20 cellular contexts compared by ENCODE assay signal in the genomic region with DNA sequence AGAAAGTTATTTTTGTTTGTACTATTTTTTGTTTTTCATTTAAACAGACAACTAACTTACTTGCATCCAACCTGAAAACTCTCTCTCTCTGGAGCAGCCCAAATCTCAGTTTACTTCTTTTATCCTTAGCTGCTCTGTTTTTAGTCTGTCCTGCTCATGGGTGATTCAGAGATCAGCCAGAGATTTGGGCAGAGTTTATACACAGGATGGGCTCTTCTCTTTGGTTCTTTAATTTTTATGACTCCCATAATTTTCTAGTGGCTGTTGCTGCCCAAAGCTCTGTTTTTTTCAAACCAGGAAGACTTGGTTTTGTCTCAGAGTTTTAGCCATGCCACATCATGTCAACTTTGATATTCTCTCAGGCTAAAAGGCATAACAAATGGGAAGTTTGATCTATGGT.
DNase-seq lines count a peak whose midpoint lies in the region; ATAC-seq and TF ChIP-seq lines count a peak whose summit lies in the region.
"Had no signal": no experiment of that assay in that cellular context is flagged by ENCODE, and none has a peak within 500 bp of the region (broad histone marks: within the 10 kb centered on the region; RNA-seq: fewer than 3 reads in every experiment).

No MANE protein-coding gene starts in this region.

- H2AFZ ChIP-seq in HCT116 (ENCODE audit: low read depth, low read length, poor library complexity, severe bottlenecking): peak overlapping the region; percentile 41
- H2AFZ ChIP-seq: GM23248 had no signal

- H3K27me3 ChIP-seq in HCT116 (ENCODE audit: insufficient read depth, low read length) (no peaks in the 10 kb centered on the region), A673 (replicated peaks; ENCODE audit: insufficient read depth, low read depth, low read length, poor library complexity) (peaks cover 4% of the 10 kb centered on the region)
- H3K27me3 ChIP-seq: BLaER1 had no signal

- no peak overlapping the region for H3K27ac ChIP-seq in HCT116 (ENCODE audit: low read depth, low read length)
- H3K27ac ChIP-seq in A673 (ENCODE audit: low read depth, low read length, poor library complexity, severe bottlenecking): no peak overlapping the region
- H3K27ac ChIP-seq: BLaER1, C4-2B, GM23248 had no signal

- H4K20me1 ChIP-seq in HCT116 (ENCODE audit: insufficient read depth): no peaks in the 10 kb centered on the region
- H4K20me1 ChIP-seq: BLaER1 had no signal

- no peak overlapping the region for H3K4me2 ChIP-seq in HCT116 (ENCODE audit: low read length)
- H3K4me2 ChIP-seq: BLaER1 had no signal

- no TSS peak for BruUV-seq in Calu3 (replicated peaks; lab: Mats Ljungman, UMichigan)
- no TSS peak for BruUV-seq in HCT116 (replicated peaks; lab: Mats Ljungman, UMichigan)
- BruUV-seq in A673 (replicated peaks; lab: Mats Ljungman, UMichigan): no TSS peak

- H3K9ac ChIP-seq in HCT116 (ENCODE audit: low read length): no peak overlapping the region
- H3K9ac ChIP-seq: BLaER1, GM23248 had no signal

- peaks cover 9 to 14% of the 10 kb centered on the region in 2 experiments; a peak in 3 of 4 replicates for H3K4me1 ChIP-seq in HCT116 (ENCODE audit: control insufficient read depth in 1 of 2, insufficient read depth in 2 of 2, low read length in 2 of 2)
- H3K4me1 ChIP-seq in A673 (ENCODE audit: insufficient read depth, low read length, poor library complexity, severe bottlenecking): no peaks in the 10 kb centered on the region
- H3K4me1 ChIP-seq: BLaER1 had no signal

- no peaks in the 10 kb centered on the region for H3K9me2 ChIP-seq in HCT116 (ENCODE audit: insufficient read depth)

- H3K27ac Mint-ChIP-seq in Calu3 (ENCODE audit: unreplicated experiment): peak overlapping the region; percentile 94
- H3K27ac Mint-ChIP-seq: B cell; CD4-positive, CD25-positive, alpha-beta regulatory T cell; CD8-positive, alpha-beta T cell had no signal

- CTCF ChIA-PET in Calu3 (lab: Charles Lee) (interaction anchor here (1.2 kb wide), 1 partner anchor 12 kb away, joined by 3 read pairs; no protein-coding TSS in a partner anchor), HCT116 (lab: Charles Lee) (no interaction called here), A673 (lab: Charles Lee) (no interaction called here)

- H3K4me3 Mint-ChIP-seq in Calu3 (ENCODE audit: low read depth, unreplicated experiment): no peak overlapping the region
- H3K4me3 Mint-ChIP-seq: B cell; CD4-positive, CD25-positive, alpha-beta regulatory T cell; CD8-positive, alpha-beta T cell had no signal

- H3K4me3 ChIP-seq in HCT116 (replicated peaks in 1 of 2; ENCODE audit: low read depth in 1 of 2, low read length in 2 of 2) (no peak overlapping the region), fibroblast of villous mesenchyme (ENCODE audit: low read depth, low read length) (no peak overlapping the region), A673 (ENCODE audit: low read depth, low read length, poor library complexity, severe bottlenecking) (no peak overlapping the region)
- H3K4me3 ChIP-seq: BLaER1, GM12878, GM23248 had no signal

- H3K36me3 Mint-ChIP-seq in Calu3 (ENCODE audit: insufficient read depth, unreplicated experiment): peaks cover 11% of the 10 kb centered on the region
- H3K36me3 Mint-ChIP-seq: CD4-positive, CD25-positive, alpha-beta regulatory T cell; CD8-positive, alpha-beta T cell had no signal

- TF ChIP-seq CTCF in Calu3 (IDR thresholded peaks at IDR 0.05; ENCODE audit: unreplicated experiment): no peak
- no peak for TF ChIP-seq CTCF in HCT116 (IDR thresholded peaks at IDR 0.05 in 2 of 3, conservative IDR thresholded peaks at IDR 0.05 in 1 of 3; ENCODE audit: borderline replicate concordance in 1 of 3, insufficient read depth in 1 of 3, low read depth in 2 of 3, low read length in 2 of 3)
- no peak for TF ChIP-seq CTCF in fibroblast of villous mesenchyme (IDR thresholded peaks at IDR 0.05; ENCODE audit: insufficient read depth, low read depth, low read length)
- TF ChIP-seq CTCF in A673 (conservative IDR thresholded peaks at IDR 0.05; ENCODE audit: low read depth, low read length): no peak

- H3K27me3 Mint-ChIP-seq in Calu3 (ENCODE audit: unreplicated experiment): no peaks in the 10 kb centered on the region

- RAD21 ChIA-PET in HCT116 (lab: Charles Lee; ENCODE audit: low non-redundant PET in 1 of 2, low total read pairs in 2 of 2, uncharacterized antibody in 2 of 2, unreplicated experiment in 2 of 2): no interaction called here

- TF ChIP-seq POLR2A in HCT116 (IDR thresholded peaks at IDR 0.05; ENCODE audit: borderline replicate concordance, extremely low read depth, insufficient read depth, insufficient read length): no peak

- H3K9me3 Mint-ChIP-seq in Calu3 (ENCODE audit: low read depth, unreplicated experiment): peaks cover 9% of the 10 kb centered on the region
- H3K9me3 Mint-ChIP-seq: CD8-positive, alpha-beta T cell had no signal

- TF ChIP-seq RAD21 in HCT116 (IDR thresholded peaks at IDR 0.05; ENCODE audit: low read depth): no peak

- ATAC-seq in HCT116 (no peak), GM18498 (IDR thresholded peaks at IDR 0.05; ENCODE audit: unreplicated experiment) (no peak), GM19328 (IDR thresholded peaks at IDR 0.05; ENCODE audit: unreplicated experiment) (no peak)
- ATAC-seq: CD8-positive, alpha-beta T cell; GM12878 had no signal

- peaks cover 38% of the 10 kb centered on the region for H3K4me1 Mint-ChIP-seq in Calu3 (ENCODE audit: low read depth, unreplicated experiment)
- H3K4me1 Mint-ChIP-seq: B cell had no signal

- POLR2A ChIA-PET in HCT116 (lab: Charles Lee) (no interaction called here), A673 (lab: Charles Lee; ENCODE audit: low non-redundant PET) (no interaction called here)

- intact Hi-C loops in Calu3 (cut with micrococcal nuclease; ENCODE audit: unreplicated experiment) (no loop called here), HCT116 (cut with micrococcal nuclease) (no loop called here), A673 (cut with micrococcal nuclease; ENCODE audit: unreplicated experiment) (no loop called here)

- no peaks in the 10 kb centered on the region for H3K9me3 ChIP-seq in HCT116 (ENCODE audit: control insufficient read depth in 1 of 2, insufficient read depth in 1 of 2, low read depth in 1 of 2, low read length in 2 of 2)
- no peaks in the 10 kb centered on the region for H3K9me3 ChIP-seq in A673 (ENCODE audit: low read depth, low read length, poor library complexity, severe bottlenecking)

- DNase-seq in Calu3 (no peak), HCT116 (ENCODE audit: low read depth, low spot score) (no peak), fibroblast of villous mesenchyme (ENCODE audit: low read depth) (peak; percentile 70), A673 (ENCODE audit: low spot score) (no peak)
- DNase-seq: Caco-2; CD4-positive, CD25-positive, alpha-beta regulatory T cell; CD8-positive, alpha-beta T cell; DMS 273 treated with DMSO at 0.1 percent for 48 hours; DMS79; EL; GDM1; GM23248; H7; HCEC 1CT had no signal

- H3K36me3 ChIP-seq in HCT116 (ENCODE audit: control insufficient read depth in 1 of 2, insufficient read depth in 2 of 2, low read length in 2 of 2) (no peaks in the 10 kb centered on the region), A673 (ENCODE audit: insufficient read depth, low read length, poor library complexity, severe bottlenecking) (no peaks in the 10 kb centered on the region)
- H3K36me3 ChIP-seq: BLaER1 had no signal

- no peaks in the 10 kb centered on the region for H3K79me2 ChIP-seq in HCT116 (ENCODE audit: insufficient read depth, low read length)

TF ChIP-seq in HCT116, 20 proteins besides CTCF, POLR2A, EP300 and RAD21:
- TF ChIP-seq EZH2 (IDR thresholded peaks at IDR 0.05) (no peak), TCF7L2 (IDR thresholded peaks at IDR 0.05; ENCODE audit: borderline replicate concordance, extremely low read depth, insufficient read depth, insufficient read length) (no peak), SRF (IDR thresholded peaks at IDR 0.05; ENCODE audit: low read depth) (no peak), ELF1 (IDR thresholded peaks at IDR 0.05; ENCODE audit: borderline replicate concordance, low read depth) (no peak), YY1 (IDR thresholded peaks at IDR 0.05; ENCODE audit: extremely low read depth, insufficient replicate concordance, low read depth, low read length) (no peak)
- TF ChIP-seq, protein P1, sequence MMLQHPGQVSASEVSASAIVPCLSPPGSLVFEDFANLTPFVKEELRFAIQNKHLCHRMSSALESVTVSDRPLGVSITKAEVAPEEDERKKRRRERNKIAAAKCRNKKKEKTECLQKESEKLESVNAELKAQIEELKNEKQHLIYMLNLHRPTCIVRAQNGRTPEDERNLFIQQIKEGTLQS (IDR thresholded peaks at IDR 0.05): no peak
- TF ChIP-seq, protein P2, sequence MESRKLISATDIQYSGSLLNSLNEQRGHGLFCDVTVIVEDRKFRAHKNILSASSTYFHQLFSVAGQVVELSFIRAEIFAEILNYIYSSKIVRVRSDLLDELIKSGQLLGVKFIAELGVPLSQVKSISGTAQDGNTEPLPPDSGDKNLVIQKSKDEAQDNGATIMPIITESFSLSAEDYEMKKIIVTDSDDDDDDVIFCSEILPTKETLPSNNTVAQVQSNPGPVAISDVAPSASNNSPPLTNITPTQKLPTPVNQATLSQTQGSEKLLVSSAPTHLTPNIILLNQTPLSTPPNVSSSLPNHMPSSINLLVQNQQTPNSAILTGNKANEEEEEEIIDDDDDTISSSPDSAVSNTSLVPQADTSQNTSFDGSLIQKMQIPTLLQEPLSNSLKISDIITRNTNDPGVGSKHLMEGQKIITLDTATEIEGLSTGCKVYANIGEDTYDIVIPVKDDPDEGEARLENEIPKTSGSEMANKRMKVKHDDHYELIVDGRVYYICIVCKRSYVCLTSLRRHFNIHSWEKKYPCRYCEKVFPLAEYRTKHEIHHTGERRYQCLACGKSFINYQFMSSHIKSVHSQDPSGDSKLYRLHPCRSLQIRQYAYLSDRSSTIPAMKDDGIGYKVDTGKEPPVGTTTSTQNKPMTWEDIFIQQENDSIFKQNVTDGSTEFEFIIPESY (IDR thresholded peaks at IDR 0.05; ENCODE audit: extremely low read depth, insufficient replicate concordance, low read length): no peak
- TF ChIP-seq, protein P3, sequence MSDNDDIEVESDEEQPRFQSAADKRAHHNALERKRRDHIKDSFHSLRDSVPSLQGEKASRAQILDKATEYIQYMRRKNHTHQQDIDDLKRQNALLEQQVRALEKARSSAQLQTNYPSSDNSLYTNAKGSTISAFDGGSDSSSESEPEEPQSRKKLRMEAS (IDR thresholded peaks at IDR 0.05): no peak
